In genomic region chr13:20127263-20127562, GRCh38 we compare ENCODE assay signal across 8 cellular contexts. TPM values are rescaled to one million over a fixed set of nuclear protein-coding genes. Genes with fewer than 3 reads are reported as not detected.
DNase-seq lines count a peak whose midpoint lies in the region; ATAC-seq and TF ChIP-seq lines count a peak whose summit lies in the region.

No MANE protein-coding gene starts in this region.

- 52% methylated on average over 6 of the region's 6 CpGs for WGBS in HUES64

- ATAC-seq in GM18505 (IDR thresholded peaks at IDR 0.05; ENCODE audit: unreplicated experiment) (peak; percentile 28), HG02610 (IDR thresholded peaks at IDR 0.05; ENCODE audit: unreplicated experiment) (no peak)

- no peaks in the 10 kb centered on the region for H3K4me1 ChIP-seq in HUES64 (ENCODE audit: insufficient read depth, low read length)
- peaks cover 10 to 11% of the 10 kb centered on the region in 2 donors for H3K4me1 ChIP-seq in mucosa of rectum (ENCODE audit: control insufficient read depth in 2 of 2, insufficient read depth in 2 of 2, low read length in 2 of 2)

- peak in 1 of 2 donors; percentile 38 for DNase-seq in cardiac fibroblast (ENCODE audit: low read depth in 2 of 2)
- DNase-seq in Ammon's horn (ENCODE audit: low spot score): no peak
- no peak for DNase-seq in stimulated activated CD4-positive, alpha-beta T cell treated with anti-CD3 and anti-CD28 coated beads, Interleukin-1b, Interleukin-23, amount 100 ng/mL, for 48 hours
- DNase-seq in DMS153 (lab: John Stamatoyannopoulos, UW): no peak

- no peak for TF ChIP-seq CTCF in cardiac fibroblast (IDR thresholded peaks at IDR 0.05; ENCODE audit: low read depth, low read length)

- H3K27ac ChIP-seq in HUES64 (ENCODE audit: low read depth, low read length): no peak overlapping the region
- H3K27ac ChIP-seq in mucosa of rectum (ENCODE audit: low read depth in 2 of 2, low read length in 2 of 2): peak overlapping the region; percentile 77 to 81

- TF ChIP-seq POLR2A in GM18505 (IDR thresholded peaks at IDR 0.05; ENCODE audit: borderline replicate concordance, extremely low read depth, insufficient read depth, insufficient read length): no peak

- H3K9ac ChIP-seq in HUES64 (ENCODE audit: low read depth, low read length): no peak overlapping the region
- H3K9ac ChIP-seq in mucosa of rectum (ENCODE audit: low read depth in 1 of 2, low read length in 2 of 2): peak overlapping the region; percentile 74 to 86

- H3K27me3 ChIP-seq in HUES64 (ENCODE audit: insufficient read depth, low read length) (peaks cover 56% of the 10 kb centered on the region), mucosa of rectum (ENCODE audit: control insufficient read depth in 2 of 2, insufficient read depth in 2 of 2, low read length in 2 of 2) (no peaks in the 10 kb centered on the region)

- H3K36me3 ChIP-seq in HUES64 (ENCODE audit: insufficient read depth, low read length): no peaks in the 10 kb centered on the region
- no peaks in the 10 kb centered on the region for H3K36me3 ChIP-seq in mucosa of rectum (ENCODE audit: control insufficient read depth in 2 of 2, insufficient read depth in 2 of 2, low read length in 2 of 2)

- H3K4me3 ChIP-seq in HUES64 (ENCODE audit: low read length) (peak overlapping the region; percentile 70), cardiac fibroblast (replicated peaks in 1 of 2; ENCODE audit: low read depth in 2 of 2, low read length in 2 of 2) (peak overlapping the region; percentile 36 to 53), mucosa of rectum (ENCODE audit: low read length in 2 of 2) (peak overlapping the region; percentile 74 to 83)

- H3K9me3 ChIP-seq in HUES64 (ENCODE audit: insufficient read depth, low read depth, low read length) (no peaks in the 10 kb centered on the region), mucosa of rectum (ENCODE audit: control insufficient read depth in 2 of 2, low read length in 2 of 2) (no peaks in the 10 kb centered on the region)

RNA-seq across cellular contexts. Expression of gene GJA3, which starts 33.6 kb away (rescaled TPM):
- 0.10 TPM for polyA plus RNA-seq in HUES64 (2013, experiment 1 of 2)
- 0.19 TPM for polyA plus RNA-seq in HUES64 (2013, experiment 2 of 2)
